In the genomic region with DNA sequence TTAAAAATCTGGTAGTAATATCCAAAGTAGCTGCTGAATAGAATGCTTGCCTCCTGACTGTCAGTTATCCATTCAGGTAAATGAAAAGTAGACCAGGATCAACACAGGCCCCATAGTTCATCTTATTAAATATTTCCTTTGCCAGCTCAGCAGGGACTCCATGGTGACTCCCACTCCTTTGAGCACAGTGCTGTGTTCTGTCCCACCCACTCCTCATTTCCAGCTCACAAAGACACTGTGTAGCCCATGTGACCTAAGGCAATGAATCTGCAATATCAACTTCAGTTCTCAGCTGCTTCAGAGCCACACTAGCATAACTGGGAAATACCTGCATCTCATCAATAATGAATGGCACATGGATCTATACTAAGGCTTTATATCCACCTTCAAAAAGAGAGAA, we compare ENCODE assay signal across 1 cellular context.
TF ChIP-seq lines count a peak whose summit lies in the region.

No MANE protein-coding gene starts in this region.

TF ChIP-seq in SK-N-SH, 30 proteins besides CTCF, POLR2A, EP300 and RAD21 (continued from another document):
- TF ChIP-seq, protein P1, sequence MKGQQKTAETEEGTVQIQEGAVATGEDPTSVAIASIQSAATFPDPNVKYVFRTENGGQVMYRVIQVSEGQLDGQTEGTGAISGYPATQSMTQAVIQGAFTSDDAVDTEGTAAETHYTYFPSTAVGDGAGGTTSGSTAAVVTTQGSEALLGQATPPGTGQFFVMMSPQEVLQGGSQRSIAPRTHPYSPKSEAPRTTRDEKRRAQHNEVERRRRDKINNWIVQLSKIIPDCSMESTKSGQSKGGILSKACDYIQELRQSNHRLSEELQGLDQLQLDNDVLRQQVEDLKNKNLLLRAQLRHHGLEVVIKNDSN (IDR thresholded peaks at IDR 0.05; ENCODE audit: borderline replicate concordance, low read depth): no peak
- TF ChIP-seq SMC3 (IDR thresholded peaks at IDR 0.05; ENCODE audit: low read depth, low read length) (no peak), NFIC (IDR thresholded peaks at IDR 0.05; ENCODE audit: borderline replicate concordance) (no peak), ELF1 (IDR thresholded peaks at IDR 0.05) (no peak), NRF1 (IDR thresholded peaks at IDR 0.05; ENCODE audit: low read depth, low read length) (no peak), RFX5 (IDR thresholded peaks at IDR 0.05; ENCODE audit: low read length) (no peak), RCOR1 (IDR thresholded peaks at IDR 0.05; ENCODE audit: low read length) (no peak), CHD2 (IDR thresholded peaks at IDR 0.05; ENCODE audit: low read length, partially characterized antibody) (no peak), FOXJ3 (CRISPR knock-in tag; IDR thresholded peaks at IDR 0.05) (no peak), GABPA (IDR thresholded peaks at IDR 0.05; ENCODE audit: low read depth) (no peak), EZH2phosphoT487 (IDR thresholded peaks at IDR 0.05; ENCODE audit: borderline replicate concordance, low read depth) (no peak), FOXM1 (IDR thresholded peaks at IDR 0.05; ENCODE audit: low read depth) (no peak), JUND (IDR thresholded peaks at IDR 0.05) (no peak), TEAD4 (IDR thresholded peaks at IDR 0.05; ENCODE audit: borderline replicate concordance, insufficient read depth) (no peak)
- TF ChIP-seq, protein P2, sequence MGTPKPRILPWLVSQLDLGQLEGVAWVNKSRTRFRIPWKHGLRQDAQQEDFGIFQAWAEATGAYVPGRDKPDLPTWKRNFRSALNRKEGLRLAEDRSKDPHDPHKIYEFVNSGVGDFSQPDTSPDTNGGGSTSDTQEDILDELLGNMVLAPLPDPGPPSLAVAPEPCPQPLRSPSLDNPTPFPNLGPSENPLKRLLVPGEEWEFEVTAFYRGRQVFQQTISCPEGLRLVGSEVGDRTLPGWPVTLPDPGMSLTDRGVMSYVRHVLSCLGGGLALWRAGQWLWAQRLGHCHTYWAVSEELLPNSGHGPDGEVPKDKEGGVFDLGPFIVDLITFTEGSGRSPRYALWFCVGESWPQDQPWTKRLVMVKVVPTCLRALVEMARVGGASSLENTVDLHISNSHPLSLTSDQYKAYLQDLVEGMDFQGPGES (IDR thresholded peaks at IDR 0.05; ENCODE audit: low read depth, low read length): no peak
